2 cellular contexts compared by ENCODE assay signal in genomic region chr13:39327080-39327479, GRCh38.
TF ChIP-seq lines count a peak whose summit lies in the region.

No MANE protein-coding gene starts in this region.

TF ChIP-seq in H1, 55 proteins besides CTCF, POLR2A, EP300 and RAD21 (continued from another document):
- TF ChIP-seq ATF3 (IDR thresholded peaks at IDR 0.05; ENCODE audit: insufficient read depth, low read depth, low read length) = no peak
- TF ChIP-seq KDM5A (IDR thresholded peaks at IDR 0.05; ENCODE audit: low read length) = no peak
- TF ChIP-seq CBX5 (IDR thresholded peaks at IDR 0.05; ENCODE audit: low read depth, low read length) = no peak
- no peak for TF ChIP-seq EZH2 (IDR thresholded peaks at IDR 0.05; ENCODE audit: low read depth, low read length, severe bottlenecking)
- TF ChIP-seq GTF2F1 (IDR thresholded peaks at IDR 0.05; ENCODE audit: borderline replicate concordance, low read depth, low read length) = no peak
- TF ChIP-seq HDAC6 (IDR thresholded peaks at IDR 0.05; ENCODE audit: low read depth, low read length) = no peak
- TF ChIP-seq TAF7 (optimal IDR thresholded peaks at IDR 0.05; ENCODE audit: borderline replicate concordance, low read depth, low read length) = no peak
- TF ChIP-seq CTBP2 (IDR thresholded peaks at IDR 0.05; ENCODE audit: borderline replicate concordance, insufficient read depth, insufficient read length, low read length) = no peak
- no peak for TF ChIP-seq CHD2 (IDR thresholded peaks at IDR 0.05; ENCODE audit: low read length)
- TF ChIP-seq TAF1 (IDR thresholded peaks at IDR 0.05; ENCODE audit: low read depth, low read length) = no peak
- TF ChIP-seq ATF2 (IDR thresholded peaks at IDR 0.05; ENCODE audit: low read length) = no peak
- no peak for TF ChIP-seq POU5F1 (IDR thresholded peaks at IDR 0.05; ENCODE audit: low read depth, low read length)
- TF ChIP-seq FOSL1 (IDR thresholded peaks at IDR 0.05; ENCODE audit: insufficient read depth, low read depth, low read length) = no peak

TF ChIP-seq in SK-N-SH, 30 proteins besides CTCF, POLR2A, EP300 and RAD21:
- TF ChIP-seq PBX3 (IDR thresholded peaks at IDR 0.05) = no peak
- no peak for TF ChIP-seq ELF1 (IDR thresholded peaks at IDR 0.05)
- no peak for TF ChIP-seq SMC3 (IDR thresholded peaks at IDR 0.05; ENCODE audit: low read depth, low read length)
- TF ChIP-seq FOXJ3 (CRISPR knock-in tag; IDR thresholded peaks at IDR 0.05) = no peak
- no peak for TF ChIP-seq USF1 (IDR thresholded peaks at IDR 0.05; ENCODE audit: borderline replicate concordance, low read depth)
- no peak for TF ChIP-seq RXRA (IDR thresholded peaks at IDR 0.05; ENCODE audit: borderline replicate concordance, low read depth)
- no peak for TF ChIP-seq IRF3 (IDR thresholded peaks at IDR 0.05; ENCODE audit: low read depth, low read length)
- no peak for TF ChIP-seq TEAD4 (IDR thresholded peaks at IDR 0.05; ENCODE audit: borderline replicate concordance, insufficient read depth)
- TF ChIP-seq YY1 (IDR thresholded peaks at IDR 0.05; ENCODE audit: low read depth) = no peak
- no peak for TF ChIP-seq FOSL2 (IDR thresholded peaks at IDR 0.05; ENCODE audit: borderline replicate concordance, low read depth)
- TF ChIP-seq RFX5 (IDR thresholded peaks at IDR 0.05; ENCODE audit: low read length) = no peak
- no peak for TF ChIP-seq NRF1 (IDR thresholded peaks at IDR 0.05; ENCODE audit: low read depth, low read length)
- no peak for TF ChIP-seq MXI1 (IDR thresholded peaks at IDR 0.05; ENCODE audit: low read depth, low read length)
- no peak for TF ChIP-seq ZBTB33 (IDR thresholded peaks at IDR 0.05; ENCODE audit: borderline replicate concordance, low read depth)
- no peak for TF ChIP-seq CHD2 (IDR thresholded peaks at IDR 0.05; ENCODE audit: low read length, partially characterized antibody)
- TF ChIP-seq SIN3A (IDR thresholded peaks at IDR 0.05; ENCODE audit: borderline replicate concordance, low read depth, low read length) = no peak
- TF ChIP-seq POLR2AphosphoS5 (IDR thresholded peaks at IDR 0.05; ENCODE audit: low read depth, low read length) = no peak
- no peak for TF ChIP-seq GABPA (IDR thresholded peaks at IDR 0.05; ENCODE audit: low read depth)
- TF ChIP-seq NFIC (IDR thresholded peaks at IDR 0.05; ENCODE audit: borderline replicate concordance) = no peak
- no peak for TF ChIP-seq TAF1 (IDR thresholded peaks at IDR 0.05; ENCODE audit: borderline replicate concordance, low read depth, low read length)
TF ChIP-seq in SK-N-SH: peak in this region for 0.
